13 cellular contexts compared by ENCODE assay signal in genomic region chr12:110932048-110932447, GRCh38. TPM values are rescaled to one million over a fixed set of nuclear protein-coding genes. Genes with fewer than 3 reads are reported as not detected.
DNase-seq lines count a peak whose midpoint lies in the region; ATAC-seq and TF ChIP-seq lines count a peak whose summit lies in the region.
"Had no signal": no experiment of that assay in that cellular context is flagged by ENCODE, and none has a peak within 500 bp of the region (broad histone marks: within the 10 kb centered on the region; RNA-seq: fewer than 3 reads in every experiment).

No MANE protein-coding gene starts in this region.

- TF ChIP-seq POLR2A in gastroesophageal sphincter (IDR thresholded peaks at IDR 0.05): no peak

- H2AFZ ChIP-seq in osteoblast (ENCODE audit: low read length): no peak overlapping the region

- H4K20me1 ChIP-seq in osteoblast (ENCODE audit: insufficient read depth, low read length): no peaks in the 10 kb centered on the region

- H3K4me3 ChIP-seq in choroid plexus epithelial cell (ENCODE audit: low read depth, low read length): no peak overlapping the region
- no peak overlapping the region for H3K4me3 ChIP-seq in osteoblast (ENCODE audit: insufficient read depth, low read length)
- no peak overlapping the region for H3K4me3 ChIP-seq in gastroesophageal sphincter

- CTCF ChIA-PET in activated CD4-positive, alpha-beta T cell treated with anti-CD3 and anti-CD28 coated beads for 36 hours (lab: Charles Lee): no interaction called here

- no peaks in the 10 kb centered on the region for H3K79me2 ChIP-seq in osteoblast (ENCODE audit: insufficient read depth, low read length)

- in situ Hi-C loops in KBM-7 (cut with MboI; ENCODE audit: low pct_unique_long_range_greater_than_20kb, low sequenced_read_pairs): loop anchor here (10.0 kb wide), 1 partner anchor 363 kb away; no protein-coding TSS in a partner anchor

- no peak for ATAC-seq in activated CD4-positive, alpha-beta T cell treated with anti-CD3 and anti-CD28 coated beads for 36 hours
- ATAC-seq in HG02885 (IDR thresholded peaks at IDR 0.05; ENCODE audit: poor library complexity, unreplicated experiment) (no peak), GM19395 (IDR thresholded peaks at IDR 0.05; ENCODE audit: unreplicated experiment) (no peak), gastroesophageal sphincter (no peak)

- TF ChIP-seq EP300 in gastroesophageal sphincter (IDR thresholded peaks at IDR 0.05): no peak

- peaks cover 4% of the 10 kb centered on the region for H3K27me3 Mint-ChIP-seq in activated CD4-positive, alpha-beta T cell treated with anti-CD3 and anti-CD28 coated beads for 36 hours

- peaks cover 1% of the 10 kb centered on the region for H3K4me1 Mint-ChIP-seq in activated CD4-positive, alpha-beta T cell treated with anti-CD3 and anti-CD28 coated beads for 36 hours

- H3K4me3 Mint-ChIP-seq in activated CD4-positive, alpha-beta T cell treated with anti-CD3 and anti-CD28 coated beads for 36 hours: no peak overlapping the region
- H3K4me3 Mint-ChIP-seq: activated naive CD4-positive, alpha-beta T cell treated with anti-CD3 and anti-CD28 coated beads, Interleukin-2, amount 50 U/mL, for 24 hours had no signal

- H3K4me1 ChIP-seq in osteoblast (ENCODE audit: insufficient read depth, low read length) (no peaks in the 10 kb centered on the region), gastroesophageal sphincter (peaks cover 0 to 5% (median 0%) of the 10 kb centered on the region in 3 donors)

- no peak overlapping the region for H3K4me2 ChIP-seq in osteoblast (ENCODE audit: insufficient read depth, low read length)

- H3K27me3 ChIP-seq in osteoblast (ENCODE audit: insufficient read depth, low read length): peaks cover 20% of the 10 kb centered on the region
- H3K27me3 ChIP-seq in gastroesophageal sphincter: peaks cover 59% of the 10 kb centered on the region

- no peaks in the 10 kb centered on the region for H3K9me3 Mint-ChIP-seq in activated CD4-positive, alpha-beta T cell treated with anti-CD3 and anti-CD28 coated beads for 36 hours (ENCODE audit: low read depth)
- H3K9me3 Mint-ChIP-seq: activated naive CD4-positive, alpha-beta T cell treated with anti-CD3 and anti-CD28 coated beads, Interleukin-2, amount 50 U/mL, for 24 hours had no signal

- intact Hi-C loops in activated CD4-positive, alpha-beta T cell treated with anti-CD3 and anti-CD28 coated beads for 36 hours (cut with DNase I, micrococcal nuclease): loop anchor here in 1 of 2 experiments (10.0 kb wide), 1 partner anchor 103 kb away; the partner anchor contains the start of gene CUX2

- no peak overlapping the region for H3K27ac Mint-ChIP-seq in activated CD4-positive, alpha-beta T cell treated with anti-CD3 and anti-CD28 coated beads for 36 hours
- H3K27ac Mint-ChIP-seq: activated naive CD4-positive, alpha-beta T cell treated with anti-CD3 and anti-CD28 coated beads, Interleukin-2, amount 50 U/mL, for 24 hours had no signal

- WGBS in gastroesophageal sphincter (ENCODE audit: low coverage in 1 of 2), 2 donors: 37 to 65% methylated on average over 9 to 10 of the region's 11 CpGs

- TF ChIP-seq CTCF in choroid plexus epithelial cell (conservative IDR thresholded peaks at IDR 0.05; ENCODE audit: low read depth, low read length): peak; percentile 66
- peak; percentile 41 for TF ChIP-seq CTCF in osteoblast (IDR thresholded peaks at IDR 0.05; ENCODE audit: extremely low read depth, low read depth, low read length)
- TF ChIP-seq CTCF in gastroesophageal sphincter (IDR thresholded peaks at IDR 0.05): no peak

- H3K9me3 ChIP-seq in osteoblast (ENCODE audit: low read depth, low read length): no peaks in the 10 kb centered on the region
- no peaks in the 10 kb centered on the region for H3K9me3 ChIP-seq in gastroesophageal sphincter

- H3K36me3 Mint-ChIP-seq in activated CD4-positive, alpha-beta T cell treated with anti-CD3 and anti-CD28 coated beads for 36 hours (ENCODE audit: low read depth): no peaks in the 10 kb centered on the region
- H3K36me3 Mint-ChIP-seq: activated naive CD4-positive, alpha-beta T cell treated with anti-CD3 and anti-CD28 coated beads, Interleukin-2, amount 50 U/mL, for 24 hours had no signal

- H3K27ac ChIP-seq in osteoblast (ENCODE audit: low read depth, low read length) (no peak overlapping the region), gastroesophageal sphincter (no peak overlapping the region)

- DNase-seq in activated CD4-positive, alpha-beta T cell treated with anti-CD3 and anti-CD28 coated beads for 36 hours: peak; percentile 32
- no peak for DNase-seq in activated CD4-positive, alpha-beta T cell treated with anti-CD3 and anti-CD28 coated beads, Interleukin-2, amount 50 U/mL, for 1 hour
- DNase-seq in KBM-7 (peak; percentile 27), choroid plexus epithelial cell (ENCODE audit: low read depth) (peak; percentile 24), osteoblast (ENCODE audit: insufficient read length, low spot score, missing footprints) (no peak)
- DNase-seq: effector CD4-positive, alpha-beta T cell; NCI-H1048 had no signal

- POLR2A ChIA-PET in activated CD4-positive, alpha-beta T cell treated with anti-CD3 and anti-CD28 coated beads for 36 hours (lab: Charles Lee): no interaction called here

- no peaks in the 10 kb centered on the region for H3K36me3 ChIP-seq in osteoblast (ENCODE audit: insufficient read depth, low read length)
- H3K36me3 ChIP-seq in gastroesophageal sphincter: no peaks in the 10 kb centered on the region

RNA-seq across cellular contexts. Expression of gene MYL2, which starts 11.7 kb away (rescaled TPM):
- total RNA-seq in activated CD4-positive, alpha-beta T cell treated with anti-CD3 and anti-CD28 coated beads for 36 hours: not detected
- total RNA-seq in osteoblast: not detected in 2 replicates
- not detected for total RNA-seq in gastroesophageal sphincter
- total RNA-seq: kidney, posterior vena cava had no signal

Comparison
In these comparisons a context has a peak if more than half of its experiments do, and no peak if none do; other contexts are left out.
1. DNase-seq: peak in activated CD4-positive, alpha-beta T cell treated with anti-CD3 and anti-CD28 coated beads for 36 hours (single experiment), KBM-7 (single experiment) and choroid plexus epithelial cell (single experiment); none in activated CD4-positive, alpha-beta T cell treated with anti-CD3 and anti-CD28 coated beads, Interleukin-2, amount 50 U/mL, for 1 hour (single experiment) and osteoblast (single experiment).
2. CTCF ChIP-seq: peak in choroid plexus epithelial cell (single experiment) and osteoblast (single experiment); none in gastroesophageal sphincter (0 of 4).